Comparison of ENCODE assay signal across 19 cellular contexts in genomic region chr16:66635406-66635805, GRCh38. TPM values are rescaled to one million over a fixed set of nuclear protein-coding genes. Genes with fewer than 3 reads are reported as not detected.
A peak's percentile ranks its signal among the peaks of the same experiment; 100 is the strongest.
DNase-seq lines count a peak whose midpoint lies in the region; ATAC-seq and TF ChIP-seq lines count a peak whose summit lies in the region.
"Had no signal": no experiment of that assay in that cellular context is flagged by ENCODE, and none has a peak within 500 bp of the region (broad histone marks: within the 10 kb centered on the region; RNA-seq: fewer than 3 reads in every experiment).

No MANE protein-coding gene starts in this region.

- CTCF ChIA-PET in A673 (lab: Charles Lee) = no interaction called here

- POLR2A ChIA-PET in A673 (lab: Charles Lee; ENCODE audit: low non-redundant PET) = no interaction called here

- intact Hi-C loops in A673 (cut with micrococcal nuclease; ENCODE audit: unreplicated experiment) (no loop called here), posterior vena cava (cut with DNase I) (no loop called here), aorta (cut with DNase I) (no loop called here), Right ventricle myocardium superior (cut with DNase I) (no loop called here)

- H3K27ac ChIP-seq in A673 (ENCODE audit: low read depth, low read length, poor library complexity, severe bottlenecking) (peak overlapping the region; percentile 30), aorta (ENCODE audit: low read depth in 1 of 2, low read length in 2 of 2) (no peak overlapping the region)
- H3K27ac ChIP-seq: A549 had no signal

- H3K9me3 ChIP-seq in A673 (ENCODE audit: low read depth, low read length, poor library complexity, severe bottlenecking) = no peaks in the 10 kb centered on the region
- H3K9me3 ChIP-seq in aorta (ENCODE audit: control insufficient read depth, low read length) = no peaks in the 10 kb centered on the region
- H3K9me3 ChIP-seq: A549 had no signal

- BruUV-seq in A673 (replicated peaks; lab: Mats Ljungman, UMichigan) = no TSS peak

- H3K4me3 ChIP-seq in A673 (ENCODE audit: low read depth, low read length, poor library complexity, severe bottlenecking) = no peak overlapping the region
- no peak overlapping the region for H3K4me3 ChIP-seq in aorta (ENCODE audit: low read length in 2 of 2)
- H3K4me3 ChIP-seq: A549, GM12878 had no signal

- no peak for ATAC-seq in left lobe of liver
- ATAC-seq in aorta (ENCODE audit: low FRiP score) = peak; percentile 26
- no peak for ATAC-seq in GM18858 (IDR thresholded peaks at IDR 0.05; ENCODE audit: unreplicated experiment)
- no peak for ATAC-seq in Right ventricle myocardium superior (ENCODE audit: poor library complexity)
- ATAC-seq in HG02571 (IDR thresholded peaks at IDR 0.05; ENCODE audit: unreplicated experiment) = no peak
- ATAC-seq: A549, GM12878 had no signal

- no peaks in the 10 kb centered on the region for H3K27me3 ChIP-seq in A673 (replicated peaks; ENCODE audit: insufficient read depth, low read depth, low read length, poor library complexity)
- no peaks in the 10 kb centered on the region for H3K27me3 ChIP-seq in aorta (ENCODE audit: control insufficient read depth in 1 of 2, insufficient read depth in 2 of 2, low read length in 1 of 2)

- no peak for TF ChIP-seq CTCF in A673 (conservative IDR thresholded peaks at IDR 0.05; ENCODE audit: low read depth, low read length)

- WGBS in aorta, 2 donors = 72 to 81% methylated on average over 6 of the region's 6 CpGs

- DNase-seq in A673 (ENCODE audit: low spot score) (no peak), left lobe of liver (ENCODE audit: low spot score) (peak; percentile 31), posterior vena cava (ENCODE audit: low spot score) (peak; percentile 37), aorta (no peak), Right ventricle myocardium superior (no peak)
- DNase-seq: 8988T; C1 segment of cervical spinal cord; Calu3; CD4-positive, alpha-beta memory T cell; COR-L47; DND-41; H7; HCEC 1CT had no signal

- H3K4me1 ChIP-seq in A673 (ENCODE audit: insufficient read depth, low read length, poor library complexity, severe bottlenecking) (no peaks in the 10 kb centered on the region), aorta (ENCODE audit: control insufficient read depth in 1 of 2, insufficient read depth in 2 of 2, low read length in 2 of 2) (no peaks in the 10 kb centered on the region)
- H3K4me1 ChIP-seq: A549 had no signal

- no peaks in the 10 kb centered on the region for H3K36me3 ChIP-seq in A673 (ENCODE audit: insufficient read depth, low read length, poor library complexity, severe bottlenecking)
- H3K36me3 ChIP-seq in aorta (ENCODE audit: control insufficient read depth in 1 of 2, insufficient read depth in 2 of 2, low read length in 1 of 2) = no peaks in the 10 kb centered on the region

RNA-seq across cellular contexts. Expression of gene CMTM3, which starts 30.9 kb away (rescaled TPM):
- total RNA-seq in A673 (2021) = 25.5 and 31.1 TPM in 2 replicates
- 2.0 TPM for total RNA-seq in left lobe of liver
- 10 to 100 TPM; 25.8 to 29.7 TPM for total RNA-seq in posterior vena cava
- total RNA-seq in aorta = 10 to 100 TPM; 24.9 to 49.1 TPM
- 10 to 100 TPM; 29.5 to 29.9 TPM for polyA plus RNA-seq in aorta
- total RNA-seq in Right ventricle myocardium superior = 10.1 TPM

RNA-seq across cellular contexts. Expression of gene CMTM2, which starts 56.1 kb away (rescaled TPM):
- total RNA-seq in A673 (2021) (not detected in 2 replicates), left lobe of liver (not detected), posterior vena cava (under 1 TPM in 1 of 2 donors, not detected in 1; 0.38 TPM), aorta (1 to 10 TPM in 1 of 2 donors, not detected in 1; 1.3 TPM), Right ventricle myocardium superior (0.46 TPM)
- not detected for polyA plus RNA-seq in aorta
- total RNA-seq: H1 had no signal
- polyA plus RNA-seq: BJ; CD4-positive, alpha-beta memory T cell; H1 had no signal

Comparison
In these comparisons a context has a peak if more than half of its experiments do, and no peak if none do; other contexts are left out.
1. DNase-seq: peak in left lobe of liver (single experiment) and posterior vena cava (single experiment); none in A673 (single experiment), aorta (0 of 2) and Right ventricle myocardium superior (single experiment).